Comparison of ENCODE assay signal across 1 cellular context in the genomic region with DNA sequence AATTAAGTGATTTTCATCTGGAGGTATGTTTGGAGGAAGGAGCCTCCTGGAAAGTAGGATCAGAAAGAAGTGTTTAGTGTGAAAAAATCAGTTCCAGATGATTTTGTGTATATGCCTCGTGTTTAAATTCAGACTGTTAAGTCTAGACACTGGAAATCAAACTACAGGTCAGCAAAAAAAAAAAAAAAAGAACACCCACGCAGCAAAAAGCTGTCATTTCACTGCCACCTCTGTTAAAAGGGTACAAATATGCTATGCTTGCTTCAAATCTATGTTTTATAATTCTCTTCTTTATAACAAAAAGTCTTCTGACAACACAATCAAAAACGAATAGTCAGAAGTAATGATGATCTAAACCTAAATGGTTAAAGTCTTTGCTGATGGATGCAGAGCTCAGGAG.
TF ChIP-seq lines count a peak whose summit lies in the region.

No MANE protein-coding gene starts in this region.

TF ChIP-seq in IMR-90, 13 proteins besides CTCF, POLR2A, EP300 and RAD21 (continued from another document):
- TF ChIP-seq, protein P1, sequence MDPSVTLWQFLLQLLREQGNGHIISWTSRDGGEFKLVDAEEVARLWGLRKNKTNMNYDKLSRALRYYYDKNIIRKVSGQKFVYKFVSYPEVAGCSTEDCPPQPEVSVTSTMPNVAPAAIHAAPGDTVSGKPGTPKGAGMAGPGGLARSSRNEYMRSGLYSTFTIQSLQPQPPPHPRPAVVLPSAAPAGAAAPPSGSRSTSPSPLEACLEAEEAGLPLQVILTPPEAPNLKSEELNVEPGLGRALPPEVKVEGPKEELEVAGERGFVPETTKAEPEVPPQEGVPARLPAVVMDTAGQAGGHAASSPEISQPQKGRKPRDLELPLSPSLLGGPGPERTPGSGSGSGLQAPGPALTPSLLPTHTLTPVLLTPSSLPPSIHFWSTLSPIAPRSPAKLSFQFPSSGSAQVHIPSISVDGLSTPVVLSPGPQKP (IDR thresholded peaks at IDR 0.05; ENCODE audit: borderline replicate concordance, low read depth, low read length) = no peak
- TF ChIP-seq, protein P2, sequence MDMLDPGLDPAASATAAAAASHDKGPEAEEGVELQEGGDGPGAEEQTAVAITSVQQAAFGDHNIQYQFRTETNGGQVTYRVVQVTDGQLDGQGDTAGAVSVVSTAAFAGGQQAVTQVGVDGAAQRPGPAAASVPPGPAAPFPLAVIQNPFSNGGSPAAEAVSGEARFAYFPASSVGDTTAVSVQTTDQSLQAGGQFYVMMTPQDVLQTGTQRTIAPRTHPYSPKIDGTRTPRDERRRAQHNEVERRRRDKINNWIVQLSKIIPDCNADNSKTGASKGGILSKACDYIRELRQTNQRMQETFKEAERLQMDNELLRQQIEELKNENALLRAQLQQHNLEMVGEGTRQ (IDR thresholded peaks at IDR 0.05; ENCODE audit: low read depth, low read length) = no peak
- no peak for TF ChIP-seq MAZ (IDR thresholded peaks at IDR 0.05; ENCODE audit: borderline replicate concordance, low read depth, low read length)
- TF ChIP-seq FOS (IDR thresholded peaks at IDR 0.05; ENCODE audit: low read depth, low read length) = no peak
- no peak for TF ChIP-seq MAFK (IDR thresholded peaks at IDR 0.05; ENCODE audit: low read depth, low read length)
- TF ChIP-seq SMC3 (IDR thresholded peaks at IDR 0.05; ENCODE audit: low read depth, low read length) = no peak
- TF ChIP-seq CEBPB (IDR thresholded peaks at IDR 0.05; ENCODE audit: low read depth, low read length) = no peak
